Comparison of ENCODE assay signal across 8 cellular contexts in genomic region chr15:68818671-68819450, GRCh38. TPM values are rescaled to one million over a fixed set of nuclear protein-coding genes. Genes with fewer than 3 reads are reported as not detected.
A peak's percentile ranks its signal among the peaks of the same experiment; 100 is the strongest.
DNase-seq lines count a peak whose midpoint lies in the region; ATAC-seq and TF ChIP-seq lines count a peak whose summit lies in the region.

No MANE protein-coding gene starts in this region.

- WGBS in mesendoderm (ENCODE audit: extremely low coverage, insufficient coverage, low lambda C conversion rate) = no CpG with 5 or more reads among the region's 77 CpGs

- H3K27ac Mint-ChIP-seq in endothelial cell (ENCODE audit: unreplicated experiment) = peak overlapping the region; percentile 92
- H3K27ac Mint-ChIP-seq in stimulated activated naive CD8-positive, alpha-beta T cell treated with anti-CD3 and anti-CD28 coated beads, Interleukin-15, amount 100 ng/mL, for 72 hours = peak overlapping the region; percentile 100

- H2BK120ac ChIP-seq in mesendoderm (ENCODE audit: low read depth, low read length) = peak overlapping the region; percentile 90

- ATAC-seq in stimulated activated naive CD8-positive, alpha-beta T cell treated with anti-CD3 and anti-CD28 coated beads, Interleukin-15, amount 100 ng/mL, for 72 hours = no peak
- ATAC-seq in HG02759 (IDR thresholded peaks at IDR 0.05; ENCODE audit: unreplicated experiment) (no peak), GM19467 (IDR thresholded peaks at IDR 0.05; ENCODE audit: unreplicated experiment) (no peak)

- H3K4me1 Mint-ChIP-seq in endothelial cell (ENCODE audit: unreplicated experiment) = peaks cover 46% of the 10 kb centered on the region
- peaks cover 45% of the 10 kb centered on the region for H3K4me1 Mint-ChIP-seq in stimulated activated naive CD8-positive, alpha-beta T cell treated with anti-CD3 and anti-CD28 coated beads, Interleukin-15, amount 100 ng/mL, for 72 hours

- peak overlapping the region; percentile 95 for H4K8ac ChIP-seq in mesendoderm (ENCODE audit: low read depth, low read length)

- H3K4me3 ChIP-seq in GM12865 (ENCODE audit: low read depth, low read length) = peak overlapping the region; percentile 90
- H3K4me3 ChIP-seq in mesendoderm (ENCODE audit: low read length) = peak overlapping the region; percentile 59

- peaks cover 4% of the 10 kb centered on the region for H3K27me3 ChIP-seq in mesendoderm (ENCODE audit: insufficient read depth, low read length, poor library complexity)

- H3K9ac ChIP-seq in mesendoderm (ENCODE audit: low read length) = peak overlapping the region; percentile 100

- H3K27me3 Mint-ChIP-seq in endothelial cell (ENCODE audit: unreplicated experiment) = peaks cover 17% of the 10 kb centered on the region
- H3K27me3 Mint-ChIP-seq in stimulated activated naive CD8-positive, alpha-beta T cell treated with anti-CD3 and anti-CD28 coated beads, Interleukin-15, amount 100 ng/mL, for 72 hours = no peaks in the 10 kb centered on the region

- H2BK15ac ChIP-seq in mesendoderm (replicated peaks; ENCODE audit: low read depth) = no peak overlapping the region

- peak overlapping the region; percentile 83 for H3K23ac ChIP-seq in mesendoderm (ENCODE audit: low read length)

- H2AK5ac ChIP-seq in mesendoderm (ENCODE audit: low read length) = peak overlapping the region; percentile 72

- DNase-seq in GM12865 (ENCODE audit: low read depth) (peak; percentile 69), NCI-H1105 (lab: John Stamatoyannopoulos, UW) (peak; percentile 45), endothelial cell (ENCODE audit: low spot score) (peak; percentile 70), mesendoderm (peak; percentile 73)
- peak; percentile 41 to 49 for DNase-seq in activated CD4-positive, alpha-beta T cell treated with anti-CD3 and anti-CD28 coated beads, Interleukin-2, amount 50 U/mL, for 48 hours
- peak; percentile 44 for DNase-seq in stimulated activated naive CD8-positive, alpha-beta T cell treated with anti-CD3 and anti-CD28 coated beads, Interleukin-15, amount 100 ng/mL, for 72 hours

- H3K4ac ChIP-seq in mesendoderm (ENCODE audit: low read depth, low read length) = peak overlapping the region; percentile 96

- TF ChIP-seq CTCF in GM12865 (IDR thresholded peaks at IDR 0.05; ENCODE audit: insufficient read depth, low read depth, low read length, missing control alignments) (no peak), endothelial cell (IDR thresholded peaks at IDR 0.05; ENCODE audit: unreplicated experiment) (no peak)

- H3K4me2 ChIP-seq in mesendoderm (ENCODE audit: low read length) = peak overlapping the region; percentile 53

- H3K4me1 ChIP-seq in mesendoderm (ENCODE audit: control insufficient read depth, low read depth, low read length) = peaks cover 20% of the 10 kb centered on the region

- H3K9me3 Mint-ChIP-seq in endothelial cell (ENCODE audit: unreplicated experiment) = no peaks in the 10 kb centered on the region
- no peaks in the 10 kb centered on the region for H3K9me3 Mint-ChIP-seq in stimulated activated naive CD8-positive, alpha-beta T cell treated with anti-CD3 and anti-CD28 coated beads, Interleukin-15, amount 100 ng/mL, for 72 hours

- H2BK5ac ChIP-seq in mesendoderm (ENCODE audit: low read length) = peak overlapping the region; percentile 68

- H3K56ac ChIP-seq in mesendoderm (ENCODE audit: low read length) = peak overlapping the region; percentile 100

- peak overlapping the region; percentile 100 for H3K18ac ChIP-seq in mesendoderm (ENCODE audit: low read length)

- H3K27ac ChIP-seq in mesendoderm (ENCODE audit: low read depth, low read length) = peak overlapping the region; percentile 98

- peaks cover 7% of the 10 kb centered on the region for H3K36me3 Mint-ChIP-seq in endothelial cell (ENCODE audit: low read depth, unreplicated experiment)

- H3K79me1 ChIP-seq in mesendoderm (ENCODE audit: low read length) = peaks cover 17% of the 10 kb centered on the region

- H3K79me2 ChIP-seq in mesendoderm (ENCODE audit: control insufficient read depth, insufficient read depth, low read length) = peaks cover 58% of the 10 kb centered on the region

- H3K36me3 ChIP-seq in mesendoderm (ENCODE audit: control insufficient read depth, insufficient read depth, low read length) = no peaks in the 10 kb centered on the region

- no peak overlapping the region for H4K5ac ChIP-seq in mesendoderm (ENCODE audit: low read length)

- H3K4me3 Mint-ChIP-seq in endothelial cell (ENCODE audit: unreplicated experiment) = peak overlapping the region; percentile 97
- peak overlapping the region; percentile 98 to 99 for H3K4me3 Mint-ChIP-seq in stimulated activated naive CD8-positive, alpha-beta T cell treated with anti-CD3 and anti-CD28 coated beads, Interleukin-15, amount 100 ng/mL, for 72 hours

RNA-seq across cellular contexts. Expression of gene ANP32A, which starts 1.8 kb away (rescaled TPM):
- total RNA-seq in endothelial cell (ENCODE audit: unreplicated experiment) = 248 TPM
- 442 TPM for polyA plus RNA-seq in mesendoderm (2013, experiment 1 of 2)
- polyA plus RNA-seq in mesendoderm (2013, experiment 2 of 2) = 440 TPM
